Comparison of ENCODE assay signal across 13 cellular contexts in the genomic region with DNA sequence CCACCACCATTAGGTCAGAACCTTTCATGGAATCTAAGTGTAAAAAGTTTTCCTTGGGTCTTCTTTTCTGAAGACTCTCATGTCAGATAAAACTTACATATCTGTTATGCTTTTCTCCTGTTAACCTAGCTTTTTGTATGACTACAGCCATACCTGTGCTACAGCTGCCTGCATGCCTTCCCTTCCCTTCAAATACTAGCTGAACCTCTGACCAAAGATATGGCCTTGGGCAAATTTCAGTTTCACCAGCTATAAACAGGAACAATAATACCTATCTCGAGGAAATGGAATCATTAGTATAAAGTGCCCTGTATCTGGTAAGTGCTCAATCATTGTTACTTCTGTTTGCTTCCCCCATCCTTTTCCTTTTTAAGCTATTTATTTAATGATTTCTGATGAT.
"Had no signal": no experiment of that assay in that cellular context is flagged by ENCODE, and none has a peak within 500 bp of the region (broad histone marks: within the 10 kb centered on the region; RNA-seq: fewer than 3 reads in every experiment).

No MANE protein-coding gene starts in this region.

- H3K27ac Mint-ChIP-seq: activated naive CD4-positive, alpha-beta T cell treated with anti-CD3 and anti-CD28 coated beads for 36 hours had no signal

- H3K9me3 Mint-ChIP-seq: activated naive CD4-positive, alpha-beta T cell treated with anti-CD3 and anti-CD28 coated beads for 36 hours; activated T-helper 2 cell treated with anti-CD3 and anti-CD28 coated beads, Interferon-gamma antibody, Interleukin-2, Interleukin-4, amounts not matched to agents 10 μg/mL and 5 μg/mL and 100 μg/mL, durations not matched to agents 14 hours and 24 hours and 36 hours; natural killer cell had no signal

- H3K4me3 Mint-ChIP-seq: activated naive CD4-positive, alpha-beta T cell treated with anti-CD3 and anti-CD28 coated beads for 36 hours; natural killer cell had no signal

- H3K27me3 ChIP-seq: adrenal gland, gastroesophageal sphincter, heart right ventricle, left lung, transverse colon had no signal

- H3K36me3 Mint-ChIP-seq: natural killer cell had no signal

- DNase-seq: activated CD4-positive, alpha-beta T cell treated with anti-CD3 and anti-CD28 coated beads, Interleukin-2, amount 50 U/mL, for 48 hours; activated naive CD4-positive, alpha-beta T cell treated with anti-CD3 and anti-CD28 coated beads for 36 hours; adrenal gland; heart right ventricle; left lung; natural killer cell; posterior cingulate gyrus; stimulated activated CD4-positive, alpha-beta T cell treated with anti-CD3 and anti-CD28 coated beads, Interleukin-4, amount 100 ng/mL, for 24 hours; stimulated activated naive CD8-positive, alpha-beta T cell treated with anti-CD3 and anti-CD28 coated beads, Interleukin-15, Interleukin-2, amounts not matched to agents 100 U/mL and 50 U/mL, for 24 hours; transverse colon; WERI-Rb-1 had no signal

- ATAC-seq: gastroesophageal sphincter; heart right ventricle; left lung; natural killer cell; stimulated activated naive CD8-positive, alpha-beta T cell treated with anti-CD3 and anti-CD28 coated beads, Interleukin-15, Interleukin-2, amounts not matched to agents 100 U/mL and 50 U/mL, for 24 hours had no signal

- H3K9me3 ChIP-seq: adrenal gland, gastroesophageal sphincter, heart right ventricle, left lung, transverse colon had no signal

- H3K27ac ChIP-seq: adrenal gland, gastroesophageal sphincter, heart right ventricle, left lung, transverse colon, WERI-Rb-1 had no signal
